In genomic region chrX:99371976-99372595, GRCh38 we compare ENCODE assay signal across 25 cellular contexts.
"Had no signal": no experiment of that assay in that cellular context is flagged by ENCODE, and none has a peak within 500 bp of the region (broad histone marks: within the 10 kb centered on the region; RNA-seq: fewer than 3 reads in every experiment).

No MANE protein-coding gene starts in this region.

- H3K4me1 Mint-ChIP-seq: activated CD4-positive, alpha-beta memory T cell treated with anti-CD3 and anti-CD28 coated beads, Interleukin-2, amount 10 ng/mL, durations not matched to agents 7 days and 5 days; activated CD4-positive, alpha-beta T cell treated with anti-CD3 and anti-CD28 coated beads, Interleukin-2, amount 10 ng/mL, durations not matched to agents 24 days and 14 days; activated naive CD8-positive, alpha-beta T cell treated with anti-CD3 and anti-CD28 coated beads, Interleukin-2, amount 50 U/mL, for 24 hours; immature natural killer cell; mesothelial cell of epicardium; naive thymus-derived CD8-positive, alpha-beta T cell; neural progenitor cell; T-helper 17 cell had no signal

- H3K4me3 Mint-ChIP-seq: activated CD4-positive, alpha-beta memory T cell treated with anti-CD3 and anti-CD28 coated beads, Interleukin-2, amount 10 ng/mL, durations not matched to agents 7 days and 5 days; activated CD4-positive, alpha-beta T cell treated with anti-CD3 and anti-CD28 coated beads, Interleukin-2, amount 10 ng/mL, durations not matched to agents 24 days and 14 days; activated naive CD8-positive, alpha-beta T cell treated with anti-CD3 and anti-CD28 coated beads, Interleukin-2, amount 50 U/mL, for 24 hours; activated T-cell treated with anti-CD3 and anti-CD28 coated beads, Interleukin-2, amount 50 U/mL, for 72 hours; dendritic cell treated with granulocyte-macrophage colony-stimulating factor and Interleukin-4, amounts not matched to agents 40 ng/mL and 50 ng/mL, for 4 days; immature natural killer cell; mesothelial cell of epicardium; naive thymus-derived CD8-positive, alpha-beta T cell; neural progenitor cell; stimulated activated naive CD8-positive, alpha-beta T cell treated with anti-CD3 and anti-CD28 coated beads, Interleukin-15, Interleukin-2, amounts not matched to agents 100 ng/mL and 50 ng/mL, for 24 hours; T-helper 17 cell had no signal

- H3K36me3 ChIP-seq: left lung, neural progenitor cell, prostate gland, right atrium auricular region, tibial artery had no signal

- H3K9me3 ChIP-seq: prostate gland, right atrium auricular region, tibial artery had no signal

- H3K27me3 Mint-ChIP-seq: activated CD4-positive, alpha-beta memory T cell treated with anti-CD3 and anti-CD28 coated beads, Interleukin-2, amount 10 ng/mL, durations not matched to agents 7 days and 5 days; activated CD4-positive, alpha-beta T cell treated with anti-CD3 and anti-CD28 coated beads, Interleukin-2, amount 10 ng/mL, durations not matched to agents 24 days and 14 days; activated naive CD8-positive, alpha-beta T cell treated with anti-CD3 and anti-CD28 coated beads, Interleukin-2, amount 50 U/mL, for 24 hours; dendritic cell treated with granulocyte-macrophage colony-stimulating factor and Interleukin-4, amounts not matched to agents 40 ng/mL and 50 ng/mL, for 4 days; naive thymus-derived CD8-positive, alpha-beta T cell; stimulated activated naive CD8-positive, alpha-beta T cell treated with anti-CD3 and anti-CD28 coated beads, Interleukin-15, Interleukin-2, amounts not matched to agents 100 ng/mL and 50 ng/mL, for 24 hours; T-helper 17 cell had no signal

- H3K27ac Mint-ChIP-seq: activated CD4-positive, alpha-beta memory T cell treated with anti-CD3 and anti-CD28 coated beads, Interleukin-2, amount 10 ng/mL, durations not matched to agents 7 days and 5 days; activated CD4-positive, alpha-beta T cell treated with anti-CD3 and anti-CD28 coated beads, Interleukin-2, amount 10 ng/mL, durations not matched to agents 24 days and 14 days; activated naive CD8-positive, alpha-beta T cell treated with anti-CD3 and anti-CD28 coated beads, Interleukin-2, amount 50 U/mL, for 24 hours; activated T-cell treated with anti-CD3 and anti-CD28 coated beads, Interleukin-2, amount 50 U/mL, for 72 hours; dendritic cell treated with granulocyte-macrophage colony-stimulating factor and Interleukin-4, amounts not matched to agents 40 ng/mL and 50 ng/mL, for 4 days; immature natural killer cell; mesothelial cell of epicardium; naive thymus-derived CD8-positive, alpha-beta T cell; neural progenitor cell; stimulated activated naive CD8-positive, alpha-beta T cell treated with anti-CD3 and anti-CD28 coated beads, Interleukin-15, Interleukin-2, amounts not matched to agents 100 ng/mL and 50 ng/mL, for 24 hours; T-helper 17 cell had no signal

- H3K4me1 ChIP-seq: foreskin keratinocyte, left lung, neural progenitor cell, prostate gland, right atrium auricular region, tibial artery had no signal

- H3K27ac ChIP-seq: foreskin keratinocyte, left lung, neural progenitor cell, prostate gland, right atrium auricular region, tibial artery had no signal

- H3K9me3 Mint-ChIP-seq: activated CD4-positive, alpha-beta memory T cell treated with anti-CD3 and anti-CD28 coated beads, Interleukin-2, amount 10 ng/mL, durations not matched to agents 7 days and 5 days; activated CD4-positive, alpha-beta T cell treated with anti-CD3 and anti-CD28 coated beads, Interleukin-2, amount 10 ng/mL, durations not matched to agents 24 days and 14 days; activated naive CD8-positive, alpha-beta T cell treated with anti-CD3 and anti-CD28 coated beads, Interleukin-2, amount 50 U/mL, for 24 hours; activated T-cell treated with anti-CD3 and anti-CD28 coated beads, Interleukin-2, amount 50 U/mL, for 72 hours; mesothelial cell of epicardium; neural progenitor cell; stimulated activated naive CD8-positive, alpha-beta T cell treated with anti-CD3 and anti-CD28 coated beads, Interleukin-15, Interleukin-2, amounts not matched to agents 100 ng/mL and 50 ng/mL, for 24 hours had no signal

- H3K36me3 Mint-ChIP-seq: immature natural killer cell; mesothelial cell of epicardium; naive thymus-derived CD8-positive, alpha-beta T cell; neural progenitor cell had no signal

- H3K4me2 ChIP-seq: neural progenitor cell had no signal

- H3K27me3 ChIP-seq: foreskin keratinocyte, left lung, neural progenitor cell, right atrium auricular region, tibial artery had no signal

- H3K4me3 ChIP-seq: left lung, neural progenitor cell, prostate gland, right atrium auricular region, tibial artery had no signal

- DNase-seq: activated CD4-positive, alpha-beta memory T cell treated with anti-CD3 and anti-CD28 coated beads, Interleukin-2, amount 10 ng/mL, durations not matched to agents 7 days and 5 days; activated CD4-positive, alpha-beta T cell treated with anti-CD3 and anti-CD28 coated beads, Interleukin-2, amount 10 ng/mL, durations not matched to agents 24 days and 14 days; activated effector memory CD4-positive, alpha-beta T cell treated with Interleukin-2 at 50 U/mL for 16 hours; activated naive CD4-positive, alpha-beta T cell treated with anti-CD3 and anti-CD28 coated beads, Interleukin-2, amount 50 U/mL, for 16 hours; activated naive CD8-positive, alpha-beta T cell treated with anti-CD3 and anti-CD28 coated beads, Interleukin-2, amount 50 U/mL, for 24 hours; activated T-cell treated with anti-CD3 and anti-CD28 coated beads, Interleukin-2, amount 50 U/mL, for 72 hours; cerebellar nuclear complex; effector CD4-positive, alpha-beta T cell; erythroblast; foreskin keratinocyte; immature natural killer cell; kidney glomerular epithelial cell; naive thymus-derived CD8-positive, alpha-beta T cell; stimulated activated CD4-positive, alpha-beta T cell treated with anti-CD3 and anti-CD28 coated beads, Interleukin-12 subunit alpha, Interleukin-12 subunit beta, amount 100 ng/mL, for 4 hours; stimulated activated CD4-positive, alpha-beta T cell treated with anti-CD3 and anti-CD28 coated beads, Interleukin-4, amount 100 ng/mL, for 4 hours; substantia nigra; T-helper 17 cell; tibial artery had no signal

- H2AFZ ChIP-seq: neural progenitor cell had no signal
